In the genomic region with DNA sequence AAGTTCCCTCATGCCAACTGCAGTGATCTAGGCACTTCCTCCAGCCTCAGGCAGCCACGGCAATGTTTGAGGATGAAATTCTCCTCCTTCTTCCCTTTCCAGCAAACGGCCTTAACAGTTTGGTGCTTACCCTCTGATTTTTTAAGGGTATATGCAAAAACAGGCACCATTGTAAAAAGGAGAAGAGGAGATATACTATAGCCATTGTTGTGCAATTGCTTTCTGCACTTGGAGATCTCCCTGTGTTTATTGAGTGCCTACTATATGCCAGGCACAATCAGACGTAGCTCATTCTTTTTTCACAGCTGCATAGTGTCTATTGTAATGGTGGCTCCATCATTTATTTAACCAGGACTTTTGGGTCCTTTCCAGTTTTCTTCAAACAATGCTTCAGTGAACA, we compare ENCODE assay signal across 14 cellular contexts. TPM values are rescaled to one million over a fixed set of nuclear protein-coding genes. Genes with fewer than 3 reads are reported as not detected.
DNase-seq lines count a peak whose midpoint lies in the region; ATAC-seq and TF ChIP-seq lines count a peak whose summit lies in the region.
"Had no signal": no experiment of that assay in that cellular context is flagged by ENCODE, and none has a peak within 500 bp of the region (broad histone marks: within the 10 kb centered on the region; RNA-seq: fewer than 3 reads in every experiment).

No MANE protein-coding gene starts in this region.

- H3K79me1 ChIP-seq in mesenchymal stem cell (replicated peaks; ENCODE audit: low read length, poor library complexity, severe bottlenecking), result peaks cover 55% of the 10 kb centered on the region

- H3K27ac ChIP-seq in mesenchymal stem cell (ENCODE audit: low read length, poor library complexity, severe bottlenecking) (peak overlapping the region; percentile 1), thoracic aorta (peak overlapping the region; percentile 88 to 91), PC-9 (no peak overlapping the region)
- H3K27ac ChIP-seq: 22Rv1 had no signal

- BruUV-seq in PC-9 (replicated peaks; lab: Mats Ljungman, UMichigan), result no TSS peak

- intact Hi-C loops in PC-9 (cut with micrococcal nuclease; ENCODE audit: unreplicated experiment), result no loop called here

- H3K9me3 ChIP-seq in mesenchymal stem cell (ENCODE audit: control insufficient read depth, low read length) (no peaks in the 10 kb centered on the region), thoracic aorta (no peaks in the 10 kb centered on the region), PC-9 (ENCODE audit: insufficient read depth, low read depth) (no peaks in the 10 kb centered on the region)

- TF ChIP-seq CTCF in thoracic aorta (IDR thresholded peaks at IDR 0.05), result no peak
- TF ChIP-seq CTCF in PC-9 (conservative IDR thresholded peaks at IDR 0.05), result no peak

- no peaks in the 10 kb centered on the region for H3K79me2 ChIP-seq in PC-9 (ENCODE audit: low read depth)

- peak overlapping the region in 1 of 2 experiments; percentile 15 for H2BK12ac ChIP-seq in mesenchymal stem cell (ENCODE audit: low read length in 2 of 2)

- H3K4me3 ChIP-seq in mesenchymal stem cell (ENCODE audit: insufficient read depth in 1 of 2, low read depth in 1 of 2, low read length in 2 of 2) (no peak overlapping the region), thoracic aorta (no peak overlapping the region), PC-9 (no peak overlapping the region)

- CTCF ChIA-PET in PC-9 (lab: Charles Lee), result no interaction called here

- H2AK5ac ChIP-seq in mesenchymal stem cell (ENCODE audit: low read length, severe bottlenecking), result no peak overlapping the region

- H3K9me2 ChIP-seq in PC-9 (ENCODE audit: insufficient read depth), result no peaks in the 10 kb centered on the region

- H3F3A ChIP-seq in PC-9 (ENCODE audit: insufficient read depth, low read depth), result peaks cover 7% of the 10 kb centered on the region

- no peak overlapping the region for H2BK120ac ChIP-seq in mesenchymal stem cell (ENCODE audit: low read depth, low read length)

- H3K18ac ChIP-seq in mesenchymal stem cell (ENCODE audit: low read depth in 1 of 2, low read length in 2 of 2), result no peak overlapping the region

- no peak overlapping the region for H2BK15ac ChIP-seq in mesenchymal stem cell (ENCODE audit: low read depth, poor library complexity, severe bottlenecking)

- peak; percentile 14 for DNase-seq in SIG-M5 treated with dmso at 0.1 percent for 504 hours (lab: John Stamatoyannopoulos, UW; ENCODE audit: unreplicated experiment)
- DNase-seq in SIG-M5 (lab: John Stamatoyannopoulos, UW), result no peak
- peak; percentile 71 for DNase-seq in SKM-1 treated with dmso at 0.1 percent for 144 hours (lab: John Stamatoyannopoulos, UW; ENCODE audit: unreplicated experiment)
- DNase-seq in mesenchymal stem cell, result no peak
- DNase-seq in thoracic aorta (ENCODE audit: low spot score), result no peak
- DNase-seq in HUDEP-2 (lab: John Stamatoyannopoulos, UW; ENCODE audit: unreplicated experiment in 76 of 76), result no peak
- DNase-seq in PC-9, result no peak
- DNase-seq in NCI-H2029 (lab: John Stamatoyannopoulos, UW), result no peak
- DNase-seq: NCI-H1048; NCI-H2171 treated with DMSO at 0.1 percent for 48 hours; retina; stimulated activated CD4-positive, alpha-beta T cell treated with anti-CD3 and anti-CD28 coated beads, Interleukin-4, amount 100 ng/mL, for 24 hours; stimulated activated naive CD4-positive, alpha-beta T cell had no signal

- no peak overlapping the region for H2AFZ ChIP-seq in mesenchymal stem cell (ENCODE audit: low read depth, low read length)
- H2AFZ ChIP-seq in PC-9, result no peak overlapping the region

- no peaks in the 10 kb centered on the region for H4K20me1 ChIP-seq in PC-9 (ENCODE audit: insufficient read depth)

- no peak overlapping the region for H2BK5ac ChIP-seq in mesenchymal stem cell (ENCODE audit: low read depth, low read length, poor library complexity, severe bottlenecking)

- no peak overlapping the region for H3K4ac ChIP-seq in mesenchymal stem cell (ENCODE audit: low read depth in 1 of 2, low read length in 2 of 2)

- no peak overlapping the region for H4K91ac ChIP-seq in mesenchymal stem cell (ENCODE audit: low read length)

- POLR2A ChIA-PET in PC-9 (lab: Charles Lee; ENCODE audit: unreplicated experiment), result no interaction called here

- peaks cover 32 to 41% of the 10 kb centered on the region in 2 experiments for H3K36me3 ChIP-seq in mesenchymal stem cell (ENCODE audit: control insufficient read depth in 1 of 2, insufficient read depth in 2 of 2, low read depth in 1 of 2, low read length in 2 of 2)
- H3K36me3 ChIP-seq in thoracic aorta, result peaks cover 2% of the 10 kb centered on the region
- H3K36me3 ChIP-seq in PC-9 (ENCODE audit: low read depth), result no peaks in the 10 kb centered on the region

- H3K23ac ChIP-seq in mesenchymal stem cell (ENCODE audit: low read length in 2 of 2), result peak overlapping the region in 1 of 2 experiments; percentile 14

- no peak overlapping the region for H3K9ac ChIP-seq in mesenchymal stem cell (ENCODE audit: low read length)

- no peak overlapping the region for H3K14ac ChIP-seq in mesenchymal stem cell (ENCODE audit: low read length in 2 of 2)

- WGBS in mesenchymal stem cell, result 50% methylated on average over 1 of the region's 3 CpGs

- H4K8ac ChIP-seq in mesenchymal stem cell (ENCODE audit: low read length), result no peak overlapping the region

- peaks cover 43% of the 10 kb centered on the region for H3K4me1 ChIP-seq in mesenchymal stem cell (ENCODE audit: control insufficient read depth, insufficient read depth, low read depth, low read length)
- peaks cover 80 to 93% of the 10 kb centered on the region in 2 donors for H3K4me1 ChIP-seq in thoracic aorta (ENCODE audit: control insufficient read depth in 1 of 2, low read depth in 2 of 2)
- peaks cover 13% of the 10 kb centered on the region for H3K4me1 ChIP-seq in PC-9 (replicated peaks; ENCODE audit: insufficient read depth)

- H3K27me3 ChIP-seq in mesenchymal stem cell (ENCODE audit: control insufficient read depth in 1 of 2, insufficient read depth in 1 of 2, low read length in 2 of 2), result no peaks in the 10 kb centered on the region
- no peaks in the 10 kb centered on the region for H3K27me3 ChIP-seq in thoracic aorta (replicated peaks; ENCODE audit: insufficient read depth)
- no peaks in the 10 kb centered on the region for H3K27me3 ChIP-seq in PC-9 (ENCODE audit: insufficient read depth, low read depth)

- no peak overlapping the region for H3K4me2 ChIP-seq in mesenchymal stem cell (ENCODE audit: low read length, poor library complexity, severe bottlenecking)
- H3K4me2 ChIP-seq in PC-9, result no peak overlapping the region

- ATAC-seq in thoracic aorta (ENCODE audit: insufficient number of reproducible peaks, low FRiP score, low read depth), result no peak

RNA-seq across cellular contexts. Expression of gene GSN, which starts 29.5 kb away (rescaled TPM):
- 196 TPM for polyA plus RNA-seq in mesenchymal stem cell (2013, experiment 1 of 2)
- 192 TPM for polyA plus RNA-seq in mesenchymal stem cell (2013, experiment 2 of 2)
- total RNA-seq in thoracic aorta (1,000 to 10,000 TPM; 3,187 to 4,234 TPM), PC-9 (2021) (135 and 207 TPM in 2 replicates)

Comparison
In these comparisons a context has a peak if more than half of its experiments do, and no peak if none do; other contexts are left out.
1. DNase-seq: peak in SIG-M5 treated with dmso at 0.1 percent for 504 hours (single experiment) and SKM-1 treated with dmso at 0.1 percent for 144 hours (single experiment); none in SIG-M5 (single experiment), mesenchymal stem cell (single experiment), thoracic aorta (single experiment), HUDEP-2 (0 of 76), PC-9 (0 of 2) and NCI-H2029 (single experiment).
2. RNA of gene GSN, which starts 29.5 kb away (total RNA-seq): 3,187 to 4,234 TPM in thoracic aorta; 135 to 207 TPM in PC-9; every median in the first group is over 10 times any median in the second.